In genomic region chr6:14159090-14159489, GRCh38 we compare ENCODE assay signal across 34 cellular contexts.
"Had no signal": no experiment of that assay in that cellular context is flagged by ENCODE, and none has a peak within 500 bp of the region (broad histone marks: within the 10 kb centered on the region; RNA-seq: fewer than 3 reads in every experiment).

No MANE protein-coding gene starts in this region.

- H3K36me3 ChIP-seq: adrenal gland, breast epithelium, Peyer's patch had no signal

- H3K4me1 ChIP-seq: adrenal gland, body of pancreas, breast epithelium, Peyer's patch had no signal

- ATAC-seq: activated naive CD4-positive, alpha-beta T cell treated with anti-CD3 and anti-CD28 coated beads, Interleukin-2, amount 50 U/mL, for 72 hours; activated T-cell treated with anti-CD3 and anti-CD28 coated beads, Interleukin-2, amount 50 U/mL, for 4 hours; body of pancreas; PC-3 had no signal

- H3K9me3 ChIP-seq: body of pancreas, breast epithelium, Peyer's patch had no signal

- H3K27ac ChIP-seq: adrenal gland, body of pancreas, breast epithelium, Peyer's patch, VCaP had no signal

- H3K4me3 ChIP-seq: adrenal gland, body of pancreas, breast epithelium, Peyer's patch had no signal

- H3K27me3 ChIP-seq: adrenal gland, body of pancreas, breast epithelium, Peyer's patch had no signal

- DNase-seq: activated B cell treated with CpG ODN at 0.5 μM for 24 hours; activated CD4-positive, alpha-beta memory T cell treated with anti-CD3 and anti-CD28 coated beads for 36 hours; activated CD4-positive, alpha-beta T cell treated with anti-CD3 and anti-CD28 coated beads for 4 hours; activated CD4-positive, alpha-beta T cell treated with anti-CD3 and anti-CD28 coated beads, Interleukin-2, amount 50 U/mL, for 1 hour; activated CD4-positive, CD25-positive, alpha-beta regulatory T cell treated with anti-CD3 and anti-CD28 coated beads, Interleukin-2, amount 50 U/mL, for 72 hours; activated CD8-positive, alpha-beta memory T cell treated with anti-CD3 and anti-CD28 coated beads, Interleukin-2, amount 50 U/mL, for 4 hours; activated gamma-delta T cell treated with Interleukin-2 at 50 U/mL for 16 hours; activated naive CD4-positive, alpha-beta T cell treated with anti-CD3 and anti-CD28 coated beads for 36 hours; activated T-cell treated with anti-CD3 and anti-CD28 coated beads for 4 hours; activated T-cell treated with anti-CD3 and anti-CD28 coated beads, Interleukin-2, amount 50 U/mL, for 4 hours; adrenal gland; body of pancreas; MM.1S; MV-4-11; NCI-H1092 treated with DMSO at 0.1 percent for 48 hours; NCI-H1417 treated with DMSO at 0.1 percent for 48 hours; NCI-H1694; NCI-H1930; NCI-H2081 treated with DMSO at 0.1 percent for 48 hours; NCI-H510A; NCI-H526; NCI-H748 treated with DMSO at 0.1 percent for 48 hours; NK-92 treated with Interleukin-12 subunit alpha and Interleukin-12 subunit beta, amount 100 ng/mL, for 24 hours; PC-3; Peyer's patch; RPMI8226; SIG-M5; SW 1271; T-helper 1 cell; T-helper 2 cell; T-helper 9 cell had no signal
